In genomic region chrX:74419861-74420193, GRCh38 we compare ENCODE assay signal across 8 cellular contexts. TPM values are rescaled to one million over a fixed set of nuclear protein-coding genes. Genes with fewer than 3 reads are reported as not detected.
DNase-seq lines count a peak whose midpoint lies in the region; ATAC-seq and TF ChIP-seq lines count a peak whose summit lies in the region.

No MANE protein-coding gene starts in this region.

- no peak overlapping the region for H3K27ac Mint-ChIP-seq in natural killer cell treated with Interleukin-12 subunit alpha and Interleukin-12 subunit beta and Interleukin-15 and Interleukin-18, amount 100 ng/mL, for 72 hours

- no peaks in the 10 kb centered on the region for H3K36me3 ChIP-seq in Peyer's patch

- peak overlapping the region in 3 of 4 donors; percentile 62 to 85 (median 76) for H3K27ac ChIP-seq in Peyer's patch

- no peaks in the 10 kb centered on the region for H3K27me3 ChIP-seq in Peyer's patch

- TF ChIP-seq POLR2A in Peyer's patch (IDR thresholded peaks at IDR 0.05): no peak

- H3K9me3 ChIP-seq in Peyer's patch: no peaks in the 10 kb centered on the region

- peaks cover 17 to 22% of the 10 kb centered on the region in 2 donors for H3K27me3 Mint-ChIP-seq in natural killer cell treated with Interleukin-12 subunit alpha and Interleukin-12 subunit beta and Interleukin-15 and Interleukin-18, amount 100 ng/mL, for 72 hours

- peaks cover 0 to 14% (median 0%) of the 10 kb centered on the region in 4 donors for H3K4me1 ChIP-seq in Peyer's patch

- H3K4me1 Mint-ChIP-seq in natural killer cell treated with Interleukin-12 subunit alpha and Interleukin-12 subunit beta and Interleukin-15 and Interleukin-18, amount 100 ng/mL, for 72 hours (ENCODE audit: low read depth in 2 of 2): peaks cover 0 to 9% of the 10 kb centered on the region in 2 donors

- ATAC-seq in natural killer cell treated with Interleukin-12 subunit alpha and Interleukin-12 subunit beta and Interleukin-15 and Interleukin-18, amount 100 ng/mL, for 72 hours: no peak
- ATAC-seq in HG03457 (IDR thresholded peaks at IDR 0.05; ENCODE audit: unreplicated experiment): no peak
- ATAC-seq in HG02798 (IDR thresholded peaks at IDR 0.05; ENCODE audit: poor library complexity, unreplicated experiment): no peak

- TF ChIP-seq CTCF in Peyer's patch (IDR thresholded peaks at IDR 0.05) (no peak), epithelial cell of esophagus (IDR thresholded peaks at IDR 0.05; ENCODE audit: insufficient read depth, low read depth, low read length, missing control alignments) (no peak)

- no peaks in the 10 kb centered on the region for H3K9me3 Mint-ChIP-seq in natural killer cell treated with Interleukin-12 subunit alpha and Interleukin-12 subunit beta and Interleukin-15 and Interleukin-18, amount 100 ng/mL, for 72 hours

- peak overlapping the region; percentile 30 to 59 (median 46) for H3K4me3 ChIP-seq in Peyer's patch
- peak overlapping the region; percentile 54 for H3K4me3 ChIP-seq in epithelial cell of esophagus (ENCODE audit: low read length)

- no peaks in the 10 kb centered on the region for H3K36me3 Mint-ChIP-seq in natural killer cell treated with Interleukin-12 subunit alpha and Interleukin-12 subunit beta and Interleukin-15 and Interleukin-18, amount 100 ng/mL, for 72 hours

- peak; percentile 72 for DNase-seq in ELF-1 (ENCODE audit: low read depth, low spot score)
- DNase-seq in Peyer's patch: peak in 1 of 3 donors; percentile 47
- DNase-seq in epithelial cell of esophagus (ENCODE audit: low read depth): peak; percentile 31
- no peak for DNase-seq in natural killer cell treated with Interleukin-12 subunit alpha and Interleukin-12 subunit beta and Interleukin-15 and Interleukin-18, amount 100 ng/mL, for 72 hours (ENCODE audit: low spot score)
- no peak for DNase-seq in cerebellar nuclear complex (lab: John Stamatoyannopoulos, UW)
- DNase-seq in NCI-H2081 (lab: John Stamatoyannopoulos, UW): no peak

- peak overlapping the region; percentile 72 for H3K4me3 Mint-ChIP-seq in natural killer cell treated with Interleukin-12 subunit alpha and Interleukin-12 subunit beta and Interleukin-15 and Interleukin-18, amount 100 ng/mL, for 72 hours

RNA-seq across cellular contexts. Expression of gene SLC16A2, which starts 1.5 kb away (rescaled TPM):
- 1 to 10 TPM in 3 of 4 donors, under 1 TPM in 1; 0.18 to 2.5 (median 1.8) TPM for total RNA-seq in Peyer's patch
- not detected for total RNA-seq in natural killer cell treated with Interleukin-12 subunit alpha and Interleukin-12 subunit beta and Interleukin-15 and Interleukin-18, amount 100 ng/mL, for 72 hours

Comparison
In these comparisons a context has a peak if more than half of its experiments do, and no peak if none do; other contexts are left out.
1. DNase-seq: peak in ELF-1 (single experiment) and epithelial cell of esophagus (single experiment); none in natural killer cell treated with Interleukin-12 subunit alpha and Interleukin-12 subunit beta and Interleukin-15 and Interleukin-18, amount 100 ng/mL, for 72 hours (single experiment), cerebellar nuclear complex (0 of 2) and NCI-H2081 (0 of 2).